ENCODE assay signal across 8 cellular contexts in genomic region chr13:110874508-110874960, GRCh38. TPM values are rescaled to one million over a fixed set of nuclear protein-coding genes. Genes with fewer than 3 reads are reported as not detected.
A peak's percentile ranks its signal among the peaks of the same experiment; 100 is the strongest.
DNase-seq lines count a peak whose midpoint lies in the region; ATAC-seq and TF ChIP-seq lines count a peak whose summit lies in the region.

No MANE protein-coding gene starts in this region.

- DNase-seq in BE2C: peak; percentile 89
- DNase-seq in NCI-H2107 treated with DMSO at 0.1 percent for 48 hours (lab: John Stamatoyannopoulos, UW; ENCODE audit: unreplicated experiment): peak; percentile 34
- peak; percentile 32 for DNase-seq in activated CD4-positive, alpha-beta T cell treated with anti-CD3 and anti-CD28 coated beads, Interleukin-2, amount 10 ng/mL, durations not matched to agents 7 days and 5 days
- DNase-seq in effector memory CD4-positive, alpha-beta T cell: peak in 2 of 3 donors; percentile 4 to 10
- DNase-seq in lung (ENCODE audit: low spot score): peak; percentile 86
- DNase-seq in stimulated activated CD4-positive, alpha-beta T cell treated with anti-CD3 and anti-CD28 coated beads, Interleukin-4, amount 100 ng/mL, for 48 hours (ENCODE audit: low read depth in 2 of 2): peak; percentile 54 to 67

- peaks cover 22% of the 10 kb centered on the region for H3K27me3 Mint-ChIP-seq in activated CD4-positive, alpha-beta T cell treated with anti-CD3 and anti-CD28 coated beads, Interleukin-2, amount 10 ng/mL, durations not matched to agents 7 days and 5 days

- H3K9me3 ChIP-seq in BE2C (no peaks in the 10 kb centered on the region; the same call in 1 of the 2 replicates), lung (ENCODE audit: control insufficient read depth in 2 of 2, insufficient read depth in 1 of 2, low read length in 1 of 2) (no peaks in the 10 kb centered on the region)
- no peaks in the 10 kb centered on the region for H3K9me3 ChIP-seq in effector memory CD4-positive, alpha-beta T cell (ENCODE audit: control insufficient read depth, low read length)

- no peaks in the 10 kb centered on the region for H3K36me3 Mint-ChIP-seq in activated CD4-positive, alpha-beta T cell treated with anti-CD3 and anti-CD28 coated beads, Interleukin-2, amount 10 ng/mL, durations not matched to agents 7 days and 5 days (ENCODE audit: low read depth)

- peak overlapping the region; percentile 54 for H3K4me3 ChIP-seq in BE2C (ENCODE audit: low read depth, low read length)
- H3K4me3 ChIP-seq in effector memory CD4-positive, alpha-beta T cell (ENCODE audit: insufficient read depth, low read depth, low read length, poor library complexity, severe bottlenecking): peak overlapping the region; percentile 18
- H3K4me3 ChIP-seq in lung: no peak overlapping the region

- H3K4me1 ChIP-seq in BE2C: no peaks in the 10 kb centered on the region
- peaks cover 10% of the 10 kb centered on the region for H3K4me1 ChIP-seq in effector memory CD4-positive, alpha-beta T cell (ENCODE audit: control insufficient read depth, insufficient read depth, low read length, poor library complexity, severe bottlenecking)
- H3K4me1 ChIP-seq in lung (ENCODE audit: control insufficient read depth in 2 of 2, insufficient read depth in 2 of 2, low read length in 2 of 2): peaks cover 3 to 7% of the 10 kb centered on the region in 2 donors

- H3K9me3 Mint-ChIP-seq in activated CD4-positive, alpha-beta T cell treated with anti-CD3 and anti-CD28 coated beads, Interleukin-2, amount 10 ng/mL, durations not matched to agents 7 days and 5 days: no peaks in the 10 kb centered on the region

- no peak overlapping the region for H3K27ac ChIP-seq in effector memory CD4-positive, alpha-beta T cell (ENCODE audit: insufficient read depth, low read length, poor library complexity, severe bottlenecking)
- no peak overlapping the region for H3K27ac ChIP-seq in lung (ENCODE audit: low read depth in 1 of 2, low read length in 1 of 2)

- TF ChIP-seq CTCF in BE2C (IDR thresholded peaks at IDR 0.05; ENCODE audit: low read depth, low read length): no peak
- no peak for TF ChIP-seq CTCF in lung (IDR thresholded peaks at IDR 0.05; ENCODE audit: control extremely low read depth, extremely low read depth)

- peaks cover 6% of the 10 kb centered on the region for H3K4me1 Mint-ChIP-seq in activated CD4-positive, alpha-beta T cell treated with anti-CD3 and anti-CD28 coated beads, Interleukin-2, amount 10 ng/mL, durations not matched to agents 7 days and 5 days

- POLR2A ChIA-PET in activated CD4-positive, alpha-beta T cell treated with anti-CD3 and anti-CD28 coated beads, Interleukin-2, amount 10 ng/mL, durations not matched to agents 7 days and 5 days (lab: Charles Lee): no interaction called here

- 2% methylated on average over 31 to 32 of the region's 32 CpGs for WGBS in lung, 2 donors

- H3K27ac Mint-ChIP-seq in activated CD4-positive, alpha-beta T cell treated with anti-CD3 and anti-CD28 coated beads, Interleukin-2, amount 10 ng/mL, durations not matched to agents 7 days and 5 days: no peak overlapping the region

- H3K27me3 ChIP-seq in BE2C (peaks cover 4% of the 10 kb centered on the region), lung (ENCODE audit: control insufficient read depth, insufficient read depth) (no peaks in the 10 kb centered on the region)
- peaks cover 9% of the 10 kb centered on the region for H3K27me3 ChIP-seq in effector memory CD4-positive, alpha-beta T cell (replicated peaks; ENCODE audit: control insufficient read depth, insufficient read depth, low read length, poor library complexity, severe bottlenecking)

- CTCF ChIA-PET in activated CD4-positive, alpha-beta T cell treated with anti-CD3 and anti-CD28 coated beads, Interleukin-2, amount 10 ng/mL, durations not matched to agents 7 days and 5 days (lab: Charles Lee): no interaction called here

- ATAC-seq in GM21737 (IDR thresholded peaks at IDR 0.05; ENCODE audit: unreplicated experiment) (peak; percentile 50), lung (ENCODE audit: insufficient read depth, low FRiP score) (peak; percentile 67), HG03378 (IDR thresholded peaks at IDR 0.05; ENCODE audit: unreplicated experiment) (no peak)

- peak overlapping the region; percentile 46 for H3K4me3 Mint-ChIP-seq in activated CD4-positive, alpha-beta T cell treated with anti-CD3 and anti-CD28 coated beads, Interleukin-2, amount 10 ng/mL, durations not matched to agents 7 days and 5 days

- H3K36me3 ChIP-seq in BE2C: no peaks in the 10 kb centered on the region
- no peaks in the 10 kb centered on the region for H3K36me3 ChIP-seq in effector memory CD4-positive, alpha-beta T cell (ENCODE audit: control insufficient read depth, insufficient read depth, low read length)
- H3K36me3 ChIP-seq in lung (ENCODE audit: control insufficient read depth in 2 of 2, insufficient read depth in 2 of 2, low read length in 2 of 2): no peaks in the 10 kb centered on the region

RNA-seq across cellular contexts. Expression of gene ANKRD10, which starts 40.3 kb away (rescaled TPM):
- 118 TPM for polyA plus RNA-seq in BE2C (2012; ENCODE audit: insufficient read depth, insufficient read length, low read depth)
- 100 to 1,000 TPM; 101 to 111 TPM for total RNA-seq in activated CD4-positive, alpha-beta T cell treated with anti-CD3 and anti-CD28 coated beads, Interleukin-2, amount 10 ng/mL, durations not matched to agents 7 days and 5 days
- 100 to 1,000 TPM in 1 of 2 donors, 10 to 100 TPM in 1; 95.0 to 353 TPM for total RNA-seq in lung
- 10 to 100 TPM; 44.0 to 89.5 TPM for polyA plus RNA-seq in lung

Comparison
In these comparisons a context has a peak if more than half of its experiments do, and no peak if none do; other contexts are left out.
1. DNase-seq: peak in every context shown above with its lines; median percentile 89 in BE2C; 86 in lung; 60 in stimulated activated CD4-positive, alpha-beta T cell treated with anti-CD3 and anti-CD28 coated beads, Interleukin-4, amount 100 ng/mL, for 48 hours; 34 in NCI-H2107 treated with DMSO at 0.1 percent for 48 hours; 32 in activated CD4-positive, alpha-beta T cell treated with anti-CD3 and anti-CD28 coated beads, Interleukin-2, amount 10 ng/mL, durations not matched to agents 7 days and 5 days; 7 in effector memory CD4-positive, alpha-beta T cell.